ENCODE assay signal across 16 cellular contexts in the genomic region with DNA sequence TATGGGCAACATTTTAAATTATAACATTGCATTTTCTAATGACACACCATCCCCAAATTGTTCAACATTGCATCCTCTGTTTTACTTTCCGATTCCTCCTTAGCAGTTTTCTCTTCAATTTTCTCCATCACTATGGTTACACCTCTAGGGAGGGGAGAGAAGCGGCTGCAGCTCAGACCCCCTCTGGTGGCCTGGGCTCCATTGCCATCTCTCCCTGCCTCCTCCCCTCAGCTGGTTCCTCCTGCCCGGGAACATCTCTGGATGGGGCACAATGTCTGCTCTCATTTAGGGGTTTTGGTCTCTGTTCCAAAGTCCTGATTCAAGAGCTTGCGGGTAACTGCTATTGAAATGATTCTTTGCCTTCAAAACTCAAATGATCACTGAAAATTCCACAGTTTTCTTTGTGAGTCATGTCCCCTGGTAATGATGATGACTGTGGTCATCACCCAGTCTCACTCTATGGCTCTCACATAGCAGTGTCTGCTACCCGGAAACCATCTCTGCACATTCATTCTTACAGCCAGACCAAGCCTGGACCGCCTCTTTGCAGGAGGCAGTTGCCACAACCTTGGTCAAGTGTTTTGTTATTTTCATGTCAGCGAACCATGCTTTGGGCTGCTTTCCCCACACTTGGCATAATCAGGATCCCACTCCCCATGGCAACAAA.
DNase-seq lines count a peak whose midpoint lies in the region; ATAC-seq lines count a peak whose summit lies in the region.
"Had no signal": no experiment of that assay in that cellular context is flagged by ENCODE, and none has a peak within 500 bp of the region (broad histone marks: within the 10 kb centered on the region; RNA-seq: fewer than 3 reads in every experiment).

No MANE protein-coding gene starts in this region.

- no peak for ATAC-seq in stimulated activated naive B cell treated with anti-CD40 and anti-IgM and Interleukin-4, amounts not matched to agents 10 μg/mL and 1 μg/mL and 100 μg/mL, for 72 hours (replicated peaks)
- ATAC-seq: esophagus mucosa had no signal

- H3K27me3 ChIP-seq in ACC112 (ENCODE audit: insufficient read depth, low read length), result no peaks in the 10 kb centered on the region
- no peaks in the 10 kb centered on the region for H3K27me3 ChIP-seq in H7 (ENCODE audit: control insufficient read depth, insufficient read depth, low read length)
- H3K27me3 ChIP-seq in HAP-1 (ENCODE audit: low read depth), result no peaks in the 10 kb centered on the region
- H3K27me3 ChIP-seq: SJCRH30, suprapubic skin had no signal

- no peak overlapping the region for H3K4me3 Mint-ChIP-seq in stimulated activated naive B cell treated with anti-CD40 and anti-IgM and Interleukin-4, amounts not matched to agents 10 μg/mL and 1 μg/mL and 100 μg/mL, for 72 hours
- H3K4me3 Mint-ChIP-seq: activated naive CD8-positive, alpha-beta T cell had no signal

- DNase-seq in H7, result peak; percentile 60
- DNase-seq in glomerular visceral epithelial cell (ENCODE audit: extremely low spot score), result peak; percentile 82
- DNase-seq in COR-L47 (lab: John Stamatoyannopoulos, UW), result no peak
- DNase-seq in HAP-1 (ENCODE audit: low spot score in 2 of 2), result no peak
- no peak for DNase-seq in stimulated activated naive B cell treated with anti-CD40 and anti-IgM and Interleukin-4, amounts not matched to agents 10 μg/mL and 1 μg/mL and 100 μg/mL, for 72 hours
- no peak for DNase-seq in inferior parietal cortex (ENCODE audit: extremely low spot score)
- DNase-seq: activated CD8-positive, alpha-beta memory T cell treated with anti-CD3 and anti-CD28 coated beads, Interleukin-2, amount 50 U/mL, for 4 hours; SJCRH30; small intestine; WERI-Rb-1 had no signal

- H3K27me3 Mint-ChIP-seq in stimulated activated naive B cell treated with anti-CD40 and anti-IgM and Interleukin-4, amounts not matched to agents 10 μg/mL and 1 μg/mL and 100 μg/mL, for 72 hours, result no peaks in the 10 kb centered on the region
- H3K27me3 Mint-ChIP-seq: activated naive CD8-positive, alpha-beta T cell had no signal

- H2AFZ ChIP-seq in ACC112 (ENCODE audit: low read length, unreplicated experiment), result no peak overlapping the region

- H3K36me3 ChIP-seq in ACC112 (ENCODE audit: insufficient read depth, low read length), result peaks cover 8% of the 10 kb centered on the region; the same call in 1 of the 2 replicates
- H3K36me3 ChIP-seq in H7 (replicated peaks; ENCODE audit: control insufficient read depth, insufficient read depth, low read length), result peaks cover 10% of the 10 kb centered on the region
- no peaks in the 10 kb centered on the region; the same call in 1 of the 2 replicates for H3K36me3 ChIP-seq in HAP-1 (replicated peaks)

- H3K36me3 Mint-ChIP-seq in stimulated activated naive B cell treated with anti-CD40 and anti-IgM and Interleukin-4, amounts not matched to agents 10 μg/mL and 1 μg/mL and 100 μg/mL, for 72 hours, result peaks cover 6 to 27% of the 10 kb centered on the region in 2 donors

- no peaks in the 10 kb centered on the region for H3K9me3 ChIP-seq in HAP-1
- H3K9me3 ChIP-seq: SJCRH30, suprapubic skin had no signal

- H3K4me1 ChIP-seq in ACC112 (ENCODE audit: control insufficient read depth, insufficient read depth, low read length, unreplicated experiment) (peaks cover 66% of the 10 kb centered on the region), HAP-1 (no peaks in the 10 kb centered on the region)
- H3K4me1 ChIP-seq: SJCRH30, suprapubic skin had no signal

- no peaks in the 10 kb centered on the region for H3K79me2 ChIP-seq in ACC112 (ENCODE audit: control insufficient read depth, insufficient read depth, low read length, unreplicated experiment)

- no peaks in the 10 kb centered on the region for H3K9me3 Mint-ChIP-seq in stimulated activated naive B cell treated with anti-CD40 and anti-IgM and Interleukin-4, amounts not matched to agents 10 μg/mL and 1 μg/mL and 100 μg/mL, for 72 hours

- in situ Hi-C loops in HAP-1 (cut with MboI; ENCODE audit: low sequenced_read_pairs), result no loop called here

- H3K4me3 ChIP-seq in ACC112 (ENCODE audit: low read depth, low read length), result no peak overlapping the region
- no peak overlapping the region for H3K4me3 ChIP-seq in H7 (ENCODE audit: insufficient read depth, low read depth, low read length)
- H3K4me3 ChIP-seq in HAP-1, result no peak overlapping the region
- H3K4me3 ChIP-seq: coronary artery, SJCRH30, suprapubic skin had no signal

- no peak overlapping the region for H3K27ac Mint-ChIP-seq in stimulated activated naive B cell treated with anti-CD40 and anti-IgM and Interleukin-4, amounts not matched to agents 10 μg/mL and 1 μg/mL and 100 μg/mL, for 72 hours
- H3K27ac Mint-ChIP-seq: activated naive CD8-positive, alpha-beta T cell had no signal

- H3K27ac ChIP-seq in ACC112 (ENCODE audit: low read depth, low read length) (peak overlapping the region; percentile 100), angular gyrus (ENCODE audit: low read depth, low read length) (peak overlapping the region; percentile 9)
- H3K27ac ChIP-seq: coronary artery, SJCRH30, suprapubic skin, WERI-Rb-1 had no signal

- no peaks in the 10 kb centered on the region for H3K4me1 Mint-ChIP-seq in stimulated activated naive B cell treated with anti-CD40 and anti-IgM and Interleukin-4, amounts not matched to agents 10 μg/mL and 1 μg/mL and 100 μg/mL, for 72 hours

Comparison
In these comparisons a context has a peak if more than half of its experiments do, and no peak if none do; other contexts are left out.
1. DNase-seq: peak in H7 (single experiment) and glomerular visceral epithelial cell (single experiment); none in COR-L47 (single experiment), HAP-1 (0 of 2), stimulated activated naive B cell treated with anti-CD40 and anti-IgM and Interleukin-4, amounts not matched to agents 10 μg/mL and 1 μg/mL and 100 μg/mL, for 72 hours (single experiment) and inferior parietal cortex (single experiment).